In genomic region chr18:80137137-80137536, GRCh38 we compare ENCODE assay signal across 2 cellular contexts.
A peak's percentile ranks its signal among the peaks of the same experiment; 100 is the strongest.
TF ChIP-seq lines count a peak whose summit lies in the region.

No MANE protein-coding gene starts in this region.

TF ChIP-seq in HepG2, 621 proteins besides CTCF, POLR2A, EP300 and RAD21:
- TF ChIP-seq KAT2B (IDR thresholded peaks at IDR 0.05; ENCODE audit: borderline replicate concordance, low read depth, low read length) (no peak), RBM22 (optimal IDR thresholded peaks at IDR 0.05; ENCODE audit: low read length) (peak; percentile 65), ZNF597 (CRISPR knock-in tag; IDR thresholded peaks at IDR 0.05) (no peak), ZNF83 (CRISPR knock-in tag; IDR thresholded peaks at IDR 0.05; ENCODE audit: borderline replicate concordance) (no peak), THRA (CRISPR knock-in tag; IDR thresholded peaks at IDR 0.05; ENCODE audit: borderline replicate concordance) (no peak)

TF ChIP-seq in K562, 482 proteins besides CTCF, POLR2A, EP300 and RAD21:
- TF ChIP-seq CHCHD3 (CRISPR knock-in tag; IDR thresholded peaks at IDR 0.05): no peak
- no peak for TF ChIP-seq COPS2 (conservative IDR thresholded peaks at IDR 0.05)
- no peak for TF ChIP-seq ZNF644 (tag; IDR thresholded peaks at IDR 0.05; ENCODE audit: low read depth)
- no peak for TF ChIP-seq CBX3 (IDR thresholded peaks at IDR 0.05; ENCODE audit: borderline replicate concordance in 1 of 2, low read length in 2 of 2)
- TF ChIP-seq POLR2G (IDR thresholded peaks at IDR 0.05; ENCODE audit: low read depth, low read length): peak; percentile 32; the same call in 1 of the 2 replicates
